ENCODE assay signal across 9 cellular contexts in the genomic region with DNA sequence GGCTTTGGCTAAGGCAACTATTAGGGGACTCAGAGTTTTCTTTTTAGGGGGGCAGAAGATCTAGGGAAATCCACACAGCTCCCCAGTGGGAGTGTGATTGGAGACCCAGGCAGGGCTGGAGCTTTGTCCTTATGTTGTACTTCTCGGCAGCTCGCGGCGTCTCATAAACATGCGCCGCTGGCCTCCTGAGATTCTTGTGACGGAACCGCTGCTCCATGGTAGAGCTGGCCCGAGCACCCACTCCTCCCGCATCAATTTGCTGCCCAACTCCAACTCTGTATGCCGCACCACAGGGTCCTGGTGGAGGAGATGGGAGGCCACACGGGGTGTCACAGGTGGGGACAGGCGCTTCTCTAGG.
DNase-seq lines count a peak whose midpoint lies in the region; ATAC-seq and TF ChIP-seq lines count a peak whose summit lies in the region.
"Had no signal": no experiment of that assay in that cellular context is flagged by ENCODE, and none has a peak within 500 bp of the region (broad histone marks: within the 10 kb centered on the region; RNA-seq: fewer than 3 reads in every experiment).

No MANE protein-coding gene starts in this region.

- H3K27ac ChIP-seq in right atrium auricular region (peak overlapping the region; percentile 74 to 84), neuronal stem cell (replicated peaks; ENCODE audit: low read length) (no peak overlapping the region)

- TF ChIP-seq CTCF in Calu3 (IDR thresholded peaks at IDR 0.05; ENCODE audit: unreplicated experiment) (no peak), right atrium auricular region (IDR thresholded peaks at IDR 0.05) (no peak)

- no peak overlapping the region for H2AFZ ChIP-seq in neuronal stem cell (ENCODE audit: low read length)

- WGBS in neuronal stem cell (ENCODE audit: extremely low coverage in 2 of 2, insufficient read length in 2 of 2, insufficient replicate concordance in 1 of 2), 2 donors, result no CpG with 5 or more reads among the region's 13 CpGs

- no peak overlapping the region for H3K27ac Mint-ChIP-seq in Calu3 (ENCODE audit: unreplicated experiment)
- peak overlapping the region; percentile 83 for H3K27ac Mint-ChIP-seq in stimulated activated memory B cell treated with anti-CD40 and anti-IgM and Interleukin-4, amounts not matched to agents 10 μg/mL and 1 μg/mL and 100 μg/mL, for 72 hours

- H3K4me1 Mint-ChIP-seq in Calu3 (ENCODE audit: low read depth, unreplicated experiment), result peaks cover 85% of the 10 kb centered on the region
- H3K4me1 Mint-ChIP-seq in stimulated activated memory B cell treated with anti-CD40 and anti-IgM and Interleukin-4, amounts not matched to agents 10 μg/mL and 1 μg/mL and 100 μg/mL, for 72 hours, result peaks cover 77% of the 10 kb centered on the region

- H3K36me3 ChIP-seq in adipocyte (ENCODE audit: control insufficient read depth, insufficient read depth, low read length, severe bottlenecking) (peaks cover 7% of the 10 kb centered on the region), right atrium auricular region (no peaks in the 10 kb centered on the region), neuronal stem cell (replicated peaks in 1 of 2; ENCODE audit: control insufficient read depth in 2 of 2, insufficient read depth in 2 of 2, low read length in 2 of 2) (peaks cover 0 to under 1% of the 10 kb centered on the region in 2 donors)

- H2AK5ac ChIP-seq in neuronal stem cell (ENCODE audit: low read depth, low read length), result no peak overlapping the region

- no peaks in the 10 kb centered on the region for H3K9me3 Mint-ChIP-seq in Calu3 (ENCODE audit: low read depth, unreplicated experiment)
- no peaks in the 10 kb centered on the region for H3K9me3 Mint-ChIP-seq in stimulated activated memory B cell treated with anti-CD40 and anti-IgM and Interleukin-4, amounts not matched to agents 10 μg/mL and 1 μg/mL and 100 μg/mL, for 72 hours

- intact Hi-C loops in Calu3 (cut with micrococcal nuclease; ENCODE audit: unreplicated experiment), result no loop called here

- H3K9ac ChIP-seq in adipocyte (ENCODE audit: low read length) (peak overlapping the region; percentile 59), neuronal stem cell (ENCODE audit: low read depth, low read length, poor library complexity) (no peak overlapping the region)

- DNase-seq in Calu3 (no peak), adipocyte (ENCODE audit: low read depth) (no peak), right atrium auricular region (ENCODE audit: low spot score) (no peak), NCI-H2081 treated with DMSO at 0.1 percent for 48 hours (lab: John Stamatoyannopoulos, UW) (no peak), globus pallidus (ENCODE audit: low spot score) (no peak), NCI-H526 (lab: John Stamatoyannopoulos, UW) (no peak), neuronal stem cell (ENCODE audit: low spot score) (no peak)
- DNase-seq: NCI-H2107 had no signal

- no peak overlapping the region for H3K4me2 ChIP-seq in neuronal stem cell (ENCODE audit: insufficient read depth, low read length, poor library complexity, severe bottlenecking)

- H3K9me3 ChIP-seq in adipocyte (ENCODE audit: control insufficient read depth, low read length) (no peaks in the 10 kb centered on the region), right atrium auricular region (no peaks in the 10 kb centered on the region), neuronal stem cell (replicated peaks in 1 of 2; ENCODE audit: control insufficient read depth in 2 of 2, insufficient read depth in 1 of 2, low read depth in 1 of 2, low read length in 2 of 2) (no peaks in the 10 kb centered on the region)

- no TSS peak for BruUV-seq in Calu3 (replicated peaks; lab: Mats Ljungman, UMichigan)

- CTCF ChIA-PET in Calu3 (lab: Charles Lee), result interaction anchor here (1.0 to 1.5 kb wide), 2 partner anchors 13 to 25 kb away, joined by 3 to 5 read pairs; no protein-coding TSS in a partner anchor

- no peaks in the 10 kb centered on the region for H3K27me3 Mint-ChIP-seq in Calu3 (ENCODE audit: unreplicated experiment)
- H3K27me3 Mint-ChIP-seq in stimulated activated memory B cell treated with anti-CD40 and anti-IgM and Interleukin-4, amounts not matched to agents 10 μg/mL and 1 μg/mL and 100 μg/mL, for 72 hours, result no peaks in the 10 kb centered on the region

- H3K14ac ChIP-seq in neuronal stem cell (ENCODE audit: low read length), result no peak overlapping the region

- H2BK120ac ChIP-seq in neuronal stem cell (ENCODE audit: low read depth, low read length), result no peak overlapping the region

- no peak overlapping the region for H3K23ac ChIP-seq in neuronal stem cell (ENCODE audit: low read depth, low read length, poor library complexity)

- no peak overlapping the region for H4K8ac ChIP-seq in neuronal stem cell (ENCODE audit: low read depth, low read length)

- no peak overlapping the region for H2BK15ac ChIP-seq in neuronal stem cell (ENCODE audit: low read length)

- H3K27me3 ChIP-seq in adipocyte (replicated peaks; ENCODE audit: control insufficient read depth, insufficient read depth, low read length) (no peaks in the 10 kb centered on the region), right atrium auricular region (no peaks in the 10 kb centered on the region), neuronal stem cell (ENCODE audit: control insufficient read depth in 3 of 3, insufficient read depth in 3 of 3, low read depth in 1 of 3, low read length in 3 of 3) (peaks cover 0 to 2% (median 0%) of the 10 kb centered on the region in 3 experiments)

- no peaks in the 10 kb centered on the region for H3K79me1 ChIP-seq in neuronal stem cell (ENCODE audit: low read depth, low read length)

- no peak overlapping the region for H3K18ac ChIP-seq in neuronal stem cell (ENCODE audit: low read length)

- H3K4me3 ChIP-seq in adipocyte (ENCODE audit: low read length), result peak overlapping the region; percentile 40
- no peak overlapping the region for H3K4me3 ChIP-seq in right atrium auricular region
- H3K4me3 ChIP-seq in neuronal stem cell (ENCODE audit: low read length in 2 of 2), result no peak overlapping the region

- H4K91ac ChIP-seq in neuronal stem cell (ENCODE audit: low read depth, low read length, poor library complexity), result no peak overlapping the region

- ATAC-seq in stimulated activated memory B cell treated with anti-CD40 and anti-IgM and Interleukin-4, amounts not matched to agents 10 μg/mL and 1 μg/mL and 100 μg/mL, for 72 hours, result no peak

- H3K4me1 ChIP-seq in adipocyte (ENCODE audit: control insufficient read depth, insufficient read depth, low read length) (peaks cover 48% of the 10 kb centered on the region), right atrium auricular region (peaks cover 0 to 88% of the 10 kb centered on the region in 2 donors), neuronal stem cell (ENCODE audit: control insufficient read depth in 2 of 2, insufficient read depth in 1 of 2, low read depth in 1 of 2, low read length in 2 of 2) (peaks cover 0 to 2% of the 10 kb centered on the region in 2 donors)

- H3K4me3 Mint-ChIP-seq in Calu3 (ENCODE audit: low read depth, unreplicated experiment), result peak overlapping the region; percentile 12
- no peak overlapping the region for H3K4me3 Mint-ChIP-seq in stimulated activated memory B cell treated with anti-CD40 and anti-IgM and Interleukin-4, amounts not matched to agents 10 μg/mL and 1 μg/mL and 100 μg/mL, for 72 hours

- H2BK12ac ChIP-seq in neuronal stem cell (ENCODE audit: low read length), result no peak overlapping the region

- no peak overlapping the region for H2BK5ac ChIP-seq in neuronal stem cell (ENCODE audit: low read length)

- no peak overlapping the region for H3K4ac ChIP-seq in neuronal stem cell (ENCODE audit: low read length)

- H3K36me3 Mint-ChIP-seq in Calu3 (ENCODE audit: insufficient read depth, unreplicated experiment), result no peaks in the 10 kb centered on the region
- H3K36me3 Mint-ChIP-seq in stimulated activated memory B cell treated with anti-CD40 and anti-IgM and Interleukin-4, amounts not matched to agents 10 μg/mL and 1 μg/mL and 100 μg/mL, for 72 hours, result peaks cover 14% of the 10 kb centered on the region
